28 cellular contexts compared by ENCODE assay signal in the genomic region with DNA sequence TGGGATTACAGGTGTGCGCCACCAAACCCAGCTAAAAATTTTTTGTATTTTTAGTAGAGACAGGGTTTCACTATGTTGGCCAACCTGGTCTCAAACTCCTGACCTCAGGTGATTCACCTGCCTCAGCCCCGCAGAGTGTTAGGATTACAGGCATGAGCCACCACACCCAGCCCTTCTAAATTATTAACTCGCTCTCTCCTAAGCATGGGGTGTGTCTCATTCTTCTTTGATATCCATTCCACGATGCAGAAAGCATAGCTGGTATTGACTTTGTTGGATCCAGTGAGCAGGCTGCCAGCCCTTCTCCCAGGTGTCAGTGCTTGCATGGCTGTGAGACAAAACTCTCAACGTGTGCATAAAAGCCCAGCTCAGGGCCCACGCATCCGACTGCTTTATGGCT.
"Had no signal": no experiment of that assay in that cellular context is flagged by ENCODE, and none has a peak within 500 bp of the region (broad histone marks: within the 10 kb centered on the region; RNA-seq: fewer than 3 reads in every experiment).

No MANE protein-coding gene starts in this region.

- H3K36me3 ChIP-seq: heart right ventricle, ovary, thoracic aorta had no signal

- H3K4me3 Mint-ChIP-seq: activated CD8-positive, alpha-beta T cell treated with anti-CD3 and anti-CD28 coated beads for 36 hours; activated naive CD8-positive, alpha-beta T cell; activated T-cell treated with anti-CD3 and anti-CD28 coated beads, Interleukin-2, amount 50 U/mL, for 72 hours; central memory CD8-positive, alpha-beta T cell; dendritic cell treated with granulocyte-macrophage colony-stimulating factor and Interleukin-4, amounts not matched to agents 40 ng/mL and 50 ng/mL, for 4 days; endodermal cell; naive B cell; nephron progenitor cell; stimulated activated effector memory CD8-positive, alpha-beta T cell treated with anti-CD3 and anti-CD28 coated beads, Interleukin-12 subunit alpha, Interleukin-12 subunit beta, amount 100 ng/mL, for 72 hours; stimulated activated naive CD8-positive, alpha-beta T cell treated with anti-CD3 and anti-CD28 coated beads, Interleukin-15, Interleukin-2, amounts not matched to agents 100 ng/mL and 50 ng/mL, for 24 hours had no signal

- H3K4me1 ChIP-seq: foreskin keratinocyte, heart right ventricle had no signal

- H3K36me3 Mint-ChIP-seq: activated naive CD8-positive, alpha-beta T cell; naive B cell; stimulated activated effector memory CD8-positive, alpha-beta T cell treated with anti-CD3 and anti-CD28 coated beads, Interleukin-12 subunit alpha, Interleukin-12 subunit beta, amount 100 ng/mL, for 72 hours had no signal

- H3K9me3 ChIP-seq: ovary, thoracic aorta had no signal

- DNase-seq: activated CD4-positive, alpha-beta T cell treated with anti-CD3 and anti-CD28 coated beads, Interleukin-2, amount 50 U/mL, for 1 hour; activated CD4-positive, CD25-positive, alpha-beta regulatory T cell treated with anti-CD3 and anti-CD28 coated beads, Interleukin-2, amount 50 U/mL, for 72 hours; activated CD8-positive, alpha-beta T cell treated with anti-CD3 and anti-CD28 coated beads for 36 hours; activated naive CD4-positive, alpha-beta T cell; activated T-cell treated with anti-CD3 and anti-CD28 coated beads for 4 hours; activated T-cell treated with anti-CD3 and anti-CD28 coated beads, Interleukin-2, amount 50 U/mL, for 72 hours; anterior cingulate cortex; endodermal cell; foreskin keratinocyte; heart right ventricle; kidney glomerular epithelial cell; left ventricle myocardium superior; naive B cell; nephron progenitor cell; ovary; retina; stimulated activated CD4-positive, alpha-beta T cell treated with anti-CD3 and anti-CD28 coated beads, Interleukin-4, amount 100 ng/mL, for 24 hours; trophoblast cell had no signal

- H3K27ac Mint-ChIP-seq: activated CD8-positive, alpha-beta T cell treated with anti-CD3 and anti-CD28 coated beads for 36 hours; activated naive CD8-positive, alpha-beta T cell; activated T-cell treated with anti-CD3 and anti-CD28 coated beads, Interleukin-2, amount 50 U/mL, for 72 hours; dendritic cell treated with granulocyte-macrophage colony-stimulating factor and Interleukin-4, amounts not matched to agents 40 ng/mL and 50 ng/mL, for 4 days; endodermal cell; nephron progenitor cell; progenitor cell of endocrine pancreas; stimulated activated effector memory CD8-positive, alpha-beta T cell treated with anti-CD3 and anti-CD28 coated beads, Interleukin-12 subunit alpha, Interleukin-12 subunit beta, amount 100 ng/mL, for 72 hours; stimulated activated naive CD8-positive, alpha-beta T cell treated with anti-CD3 and anti-CD28 coated beads, Interleukin-15, Interleukin-2, amounts not matched to agents 100 ng/mL and 50 ng/mL, for 24 hours had no signal

- H3K9me3 Mint-ChIP-seq: activated CD8-positive, alpha-beta T cell treated with anti-CD3 and anti-CD28 coated beads for 36 hours; dendritic cell treated with granulocyte-macrophage colony-stimulating factor and Interleukin-4, amounts not matched to agents 40 ng/mL and 50 ng/mL, for 4 days had no signal

- H3K27me3 Mint-ChIP-seq: activated CD8-positive, alpha-beta T cell treated with anti-CD3 and anti-CD28 coated beads for 36 hours; central memory CD8-positive, alpha-beta T cell; dendritic cell treated with granulocyte-macrophage colony-stimulating factor and Interleukin-4, amounts not matched to agents 40 ng/mL and 50 ng/mL, for 4 days had no signal

- H3K27me3 ChIP-seq: foreskin keratinocyte, ovary had no signal

- H3K4me1 Mint-ChIP-seq: central memory CD8-positive, alpha-beta T cell; naive B cell; stimulated activated effector memory CD8-positive, alpha-beta T cell treated with anti-CD3 and anti-CD28 coated beads, Interleukin-12 subunit alpha, Interleukin-12 subunit beta, amount 100 ng/mL, for 72 hours had no signal

- FAIRE-seq: bronchial epithelial cell, urothelium cell line had no signal

- H3K27ac ChIP-seq: foreskin keratinocyte, heart right ventricle, ovary, skin epidermis, thoracic aorta had no signal

- H3K4me3 ChIP-seq: heart right ventricle, ovary, skin epidermis, thoracic aorta had no signal
